ENCODE assay signal across 1 cellular context in the genomic region with DNA sequence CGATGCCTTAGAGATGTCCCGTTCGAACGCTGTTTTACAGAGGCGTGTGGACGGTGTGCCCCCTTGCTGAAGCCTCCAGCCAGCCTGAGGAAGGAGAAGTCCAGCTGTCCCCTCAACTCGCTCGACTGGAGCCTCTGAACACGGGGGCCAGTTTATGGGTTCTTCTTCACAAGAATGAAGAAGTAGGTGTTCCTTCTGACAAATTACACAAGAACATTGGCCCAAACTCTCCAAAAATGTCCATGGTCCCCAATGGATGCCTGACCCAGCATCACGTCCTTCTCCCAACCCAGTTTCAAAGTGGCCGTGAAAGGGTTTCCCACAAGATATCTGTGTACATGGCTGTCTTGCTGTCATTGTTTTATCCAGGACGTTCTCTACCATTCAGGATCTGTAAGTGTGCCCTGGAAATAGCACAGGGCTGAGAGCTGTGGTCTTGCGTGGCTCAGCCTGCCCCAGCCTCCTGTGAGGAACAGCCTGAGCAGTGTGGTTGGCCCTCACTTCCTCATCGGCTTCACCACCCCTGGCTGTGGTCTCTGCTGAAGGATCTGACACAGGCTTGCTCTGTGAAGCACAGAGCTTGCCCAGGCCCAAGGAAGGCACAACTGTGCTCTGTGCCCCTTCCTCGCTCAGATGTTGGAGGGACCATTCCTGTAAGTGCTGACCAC.
TF ChIP-seq lines count a peak whose summit lies in the region.

No MANE protein-coding gene starts in this region.

TF ChIP-seq in K562, 482 proteins besides CTCF, POLR2A, EP300 and RAD21 (continued from another document):
- TF ChIP-seq ZBTB33 (CRISPR knock-in tag; IDR thresholded peaks at IDR 0.05) (no peak), NONO (IDR thresholded peaks at IDR 0.05; ENCODE audit: low read depth in 2 of 2, low read length in 1 of 2) (no peak), SPI1 (IDR thresholded peaks at IDR 0.05; ENCODE audit: borderline replicate concordance, low read depth, low read length) (peak; percentile 67)
